In the genomic region with DNA sequence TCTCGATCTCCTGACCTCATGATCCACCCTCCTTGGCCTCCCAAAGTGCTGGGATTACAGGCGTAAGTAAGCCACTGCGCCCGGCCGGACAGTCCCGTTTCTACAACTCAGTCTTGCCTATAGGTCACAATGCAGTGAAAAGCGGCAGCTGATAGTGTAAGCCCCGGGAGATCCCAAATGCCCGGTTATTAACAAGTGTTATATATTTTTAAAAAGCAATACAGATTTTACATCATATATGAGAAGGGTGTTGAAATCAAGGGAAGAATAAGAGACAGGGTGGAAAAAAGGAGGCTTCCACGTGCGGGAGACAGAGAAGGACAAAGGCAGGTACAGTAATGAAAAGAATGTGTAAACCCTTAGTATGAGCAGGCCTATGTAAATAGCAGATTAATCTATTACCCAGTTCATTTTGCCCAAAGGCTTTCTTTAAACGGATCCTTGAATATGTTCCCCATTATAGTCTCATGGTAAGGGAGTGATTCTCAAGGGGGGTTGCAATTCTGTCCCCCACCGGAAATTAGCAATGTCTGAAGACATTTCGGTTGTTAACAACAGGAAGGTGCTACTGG, we compare ENCODE assay signal across 2 cellular contexts.
TF ChIP-seq lines count a peak whose summit lies in the region.

No MANE protein-coding gene starts in this region.

TF ChIP-seq in A549, 52 proteins besides CTCF, POLR2A, EP300 and RAD21 (continued from another document and continues in another):
- no peak for TF ChIP-seq CHD2 (IDR thresholded peaks at IDR 0.05; ENCODE audit: low read length, partially characterized antibody)
- TF ChIP-seq NFE2L2 (conservative IDR thresholded peaks at IDR 0.05; ENCODE audit: low read length) = no peak
- TF ChIP-seq FOXS1 (CRISPR knock-in tag; IDR thresholded peaks at IDR 0.05) = peak; percentile 67; the same call in 1 of the 2 replicates
- TF ChIP-seq ZFP36 (IDR thresholded peaks at IDR 0.05; ENCODE audit: borderline replicate concordance, partially characterized antibody) = no peak
- 0 out of 2 replicates have a peak, but pooled peaks have one; percentile 20 for TF ChIP-seq JUNB (IDR thresholded peaks at IDR 0.05)
- TF ChIP-seq RNF2 (IDR thresholded peaks at IDR 0.05; ENCODE audit: borderline replicate concordance, low read depth) = no peak
- 0 out of 2 replicates have a peak, but pooled peaks have one; percentile 13 for TF ChIP-seq RARB (CRISPR knock-in tag; IDR thresholded peaks at IDR 0.05)
- TF ChIP-seq MAZ (IDR thresholded peaks at IDR 0.05; ENCODE audit: borderline replicate concordance, low read depth, low read length) = no peak
- TF ChIP-seq, protein P1, sequence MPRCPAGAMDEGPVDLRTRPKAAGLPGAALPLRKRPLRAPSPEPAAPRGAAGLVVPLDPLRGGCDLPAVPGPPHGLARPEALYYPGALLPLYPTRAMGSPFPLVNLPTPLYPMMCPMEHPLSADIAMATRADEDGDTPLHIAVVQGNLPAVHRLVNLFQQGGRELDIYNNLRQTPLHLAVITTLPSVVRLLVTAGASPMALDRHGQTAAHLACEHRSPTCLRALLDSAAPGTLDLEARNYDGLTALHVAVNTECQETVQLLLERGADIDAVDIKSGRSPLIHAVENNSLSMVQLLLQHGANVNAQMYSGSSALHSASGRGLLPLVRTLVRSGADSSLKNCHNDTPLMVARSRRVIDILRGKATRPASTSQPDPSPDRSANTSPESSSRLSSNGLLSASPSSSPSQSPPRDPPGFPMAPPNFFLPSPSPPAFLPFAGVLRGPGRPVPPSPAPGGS (IDR thresholded peaks at IDR 0.05) = no peak
- TF ChIP-seq, protein P2, sequence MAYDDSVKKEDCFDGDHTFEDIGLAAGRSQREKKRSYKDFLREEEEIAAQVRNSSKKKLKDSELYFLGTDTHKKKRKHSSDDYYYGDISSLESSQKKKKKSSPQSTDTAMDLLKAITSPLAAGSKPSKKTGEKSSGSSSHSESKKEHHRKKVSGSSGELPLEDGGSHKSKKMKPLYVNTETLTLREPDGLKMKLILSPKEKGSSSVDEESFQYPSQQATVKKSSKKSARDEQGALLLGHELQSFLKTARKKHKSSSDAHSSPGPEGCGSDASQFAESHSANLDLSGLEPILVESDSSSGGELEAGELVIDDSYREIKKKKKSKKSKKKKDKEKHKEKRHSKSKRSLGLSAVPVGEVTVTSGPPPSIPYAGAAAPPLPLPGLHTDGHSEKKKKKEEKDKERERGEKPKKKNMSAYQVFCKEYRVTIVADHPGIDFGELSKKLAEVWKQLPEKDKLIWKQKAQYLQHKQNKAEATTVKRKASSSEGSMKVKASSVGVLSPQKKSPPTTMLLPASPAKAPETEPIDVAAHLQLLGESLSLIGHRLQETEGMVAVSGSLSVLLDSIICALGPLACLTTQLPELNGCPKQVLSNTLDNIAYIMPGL (CRISPR knock-in tag; IDR thresholded peaks at IDR 0.05; ENCODE audit: borderline replicate concordance) = no peak
- TF ChIP-seq HDAC2 (IDR thresholded peaks at IDR 0.05) = no peak
- peak; percentile 75 for TF ChIP-seq MYC (IDR thresholded peaks at IDR 0.05; ENCODE audit: borderline replicate concordance, low read length)
- TF ChIP-seq ZNF302 (CRISPR knock-in tag; IDR thresholded peaks at IDR 0.05) = no peak
- TF ChIP-seq KDM5A (IDR thresholded peaks at IDR 0.05) = no peak
- no peak for TF ChIP-seq KDM1A (IDR thresholded peaks at IDR 0.05; ENCODE audit: low read depth)
- TF ChIP-seq ZSCAN20 (CRISPR knock-in tag; IDR thresholded peaks at IDR 0.05) = no peak
- TF ChIP-seq, protein P3, sequence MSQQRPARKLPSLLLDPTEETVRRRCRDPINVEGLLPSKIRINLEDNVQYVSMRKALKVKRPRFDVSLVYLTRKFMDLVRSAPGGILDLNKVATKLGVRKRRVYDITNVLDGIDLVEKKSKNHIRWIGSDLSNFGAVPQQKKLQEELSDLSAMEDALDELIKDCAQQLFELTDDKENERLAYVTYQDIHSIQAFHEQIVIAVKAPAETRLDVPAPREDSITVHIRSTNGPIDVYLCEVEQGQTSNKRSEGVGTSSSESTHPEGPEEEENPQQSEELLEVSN (IDR thresholded peaks at IDR 0.05; ENCODE audit: borderline replicate concordance, low read depth) = peak; percentile 78; the same call in 1 of the 2 replicates
- TF ChIP-seq, protein P4, sequence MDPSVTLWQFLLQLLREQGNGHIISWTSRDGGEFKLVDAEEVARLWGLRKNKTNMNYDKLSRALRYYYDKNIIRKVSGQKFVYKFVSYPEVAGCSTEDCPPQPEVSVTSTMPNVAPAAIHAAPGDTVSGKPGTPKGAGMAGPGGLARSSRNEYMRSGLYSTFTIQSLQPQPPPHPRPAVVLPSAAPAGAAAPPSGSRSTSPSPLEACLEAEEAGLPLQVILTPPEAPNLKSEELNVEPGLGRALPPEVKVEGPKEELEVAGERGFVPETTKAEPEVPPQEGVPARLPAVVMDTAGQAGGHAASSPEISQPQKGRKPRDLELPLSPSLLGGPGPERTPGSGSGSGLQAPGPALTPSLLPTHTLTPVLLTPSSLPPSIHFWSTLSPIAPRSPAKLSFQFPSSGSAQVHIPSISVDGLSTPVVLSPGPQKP (IDR thresholded peaks at IDR 0.05; ENCODE audit: low read depth, low read length) = no peak
- TF ChIP-seq, protein P5, sequence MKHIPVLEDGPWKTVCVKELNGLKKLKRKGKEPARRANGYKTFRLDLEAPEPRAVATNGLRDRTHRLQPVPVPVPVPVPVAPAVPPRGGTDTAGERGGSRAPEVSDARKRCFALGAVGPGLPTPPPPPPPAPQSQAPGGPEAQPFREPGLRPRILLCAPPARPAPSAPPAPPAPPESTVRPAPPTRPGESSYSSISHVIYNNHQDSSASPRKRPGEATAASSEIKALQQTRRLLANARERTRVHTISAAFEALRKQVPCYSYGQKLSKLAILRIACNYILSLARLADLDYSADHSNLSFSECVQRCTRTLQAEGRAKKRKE (CRISPR knock-in tag; IDR thresholded peaks at IDR 0.05; ENCODE audit: low read depth) = no peak
- no peak for TF ChIP-seq RFX5 (IDR thresholded peaks at IDR 0.05)
- no peak for TF ChIP-seq RCOR1 (IDR thresholded peaks at IDR 0.05; ENCODE audit: low read depth, low read length)
- TF ChIP-seq FOSB (CRISPR knock-in tag; IDR thresholded peaks at IDR 0.05) = peak; percentile 74; the same call in 1 of the 2 replicates
- TF ChIP-seq, protein P6, sequence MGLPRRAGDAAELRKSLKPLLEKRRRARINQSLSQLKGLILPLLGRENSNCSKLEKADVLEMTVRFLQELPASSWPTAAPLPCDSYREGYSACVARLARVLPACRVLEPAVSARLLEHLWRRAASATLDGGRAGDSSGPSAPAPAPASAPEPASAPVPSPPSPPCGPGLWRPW (IDR thresholded peaks at IDR 0.05) = no peak
- TF ChIP-seq TFCP2L1 (CRISPR knock-in tag; IDR thresholded peaks at IDR 0.05) = no peak
- no peak for TF ChIP-seq NR3C1 (IDR thresholded peaks at IDR 0.05)
- TF ChIP-seq HEYL (CRISPR knock-in tag; IDR thresholded peaks at IDR 0.05) = no peak
- TF ChIP-seq BHLHE40 (IDR thresholded peaks at IDR 0.05; ENCODE audit: low read depth, low read length) = no peak
- peak; percentile 79 for TF ChIP-seq GATA3 (IDR thresholded peaks at IDR 0.05; ENCODE audit: borderline replicate concordance)

TF ChIP-seq in K562, 482 proteins besides CTCF, POLR2A, EP300 and RAD21 (continued from another document):
- TF ChIP-seq MCM7 (IDR thresholded peaks at IDR 0.05) (no peak), MBD2 (IDR thresholded peaks at IDR 0.05; ENCODE audit: borderline replicate concordance, low read depth) (no peak), ZNF766 (CRISPR knock-in tag; conservative IDR thresholded peaks at IDR 0.05) (no peak)
- TF ChIP-seq, protein P7, sequence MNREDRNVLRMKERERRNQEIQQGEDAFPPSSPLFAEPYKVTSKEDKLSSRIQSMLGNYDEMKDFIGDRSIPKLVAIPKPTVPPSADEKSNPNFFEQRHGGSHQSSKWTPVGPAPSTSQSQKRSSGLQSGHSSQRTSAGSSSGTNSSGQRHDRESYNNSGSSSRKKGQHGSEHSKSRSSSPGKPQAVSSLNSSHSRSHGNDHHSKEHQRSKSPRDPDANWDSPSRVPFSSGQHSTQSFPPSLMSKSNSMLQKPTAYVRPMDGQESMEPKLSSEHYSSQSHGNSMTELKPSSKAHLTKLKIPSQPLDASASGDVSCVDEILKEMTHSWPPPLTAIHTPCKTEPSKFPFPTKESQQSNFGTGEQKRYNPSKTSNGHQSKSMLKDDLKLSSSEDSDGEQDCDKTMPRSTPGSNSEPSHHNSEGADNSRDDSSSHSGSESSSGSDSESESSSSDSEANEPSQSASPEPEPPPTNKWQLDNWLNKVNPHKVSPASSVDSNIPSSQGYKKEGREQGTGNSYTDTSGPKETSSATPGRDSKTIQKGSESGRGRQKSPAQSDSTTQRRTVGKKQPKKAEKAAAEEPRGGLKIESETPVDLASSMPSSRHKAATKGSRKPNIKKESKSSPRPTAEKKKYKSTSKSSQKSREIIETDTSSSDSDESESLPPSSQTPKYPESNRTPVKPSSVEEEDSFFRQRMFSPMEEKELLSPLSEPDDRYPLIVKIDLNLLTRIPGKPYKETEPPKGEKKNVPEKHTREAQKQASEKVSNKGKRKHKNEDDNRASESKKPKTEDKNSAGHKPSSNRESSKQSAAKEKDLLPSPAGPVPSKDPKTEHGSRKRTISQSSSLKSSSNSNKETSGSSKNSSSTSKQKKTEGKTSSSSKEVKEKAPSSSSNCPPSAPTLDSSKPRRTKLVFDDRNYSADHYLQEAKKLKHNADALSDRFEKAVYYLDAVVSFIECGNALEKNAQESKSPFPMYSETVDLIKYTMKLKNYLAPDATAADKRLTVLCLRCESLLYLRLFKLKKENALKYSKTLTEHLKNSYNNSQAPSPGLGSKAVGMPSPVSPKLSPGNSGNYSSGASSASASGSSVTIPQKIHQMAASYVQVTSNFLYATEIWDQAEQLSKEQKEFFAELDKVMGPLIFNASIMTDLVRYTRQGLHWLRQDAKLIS (CRISPR knock-in tag; IDR thresholded peaks at IDR 0.05) = no peak
